Comparison of ENCODE assay signal across 10 cellular contexts in the genomic region with DNA sequence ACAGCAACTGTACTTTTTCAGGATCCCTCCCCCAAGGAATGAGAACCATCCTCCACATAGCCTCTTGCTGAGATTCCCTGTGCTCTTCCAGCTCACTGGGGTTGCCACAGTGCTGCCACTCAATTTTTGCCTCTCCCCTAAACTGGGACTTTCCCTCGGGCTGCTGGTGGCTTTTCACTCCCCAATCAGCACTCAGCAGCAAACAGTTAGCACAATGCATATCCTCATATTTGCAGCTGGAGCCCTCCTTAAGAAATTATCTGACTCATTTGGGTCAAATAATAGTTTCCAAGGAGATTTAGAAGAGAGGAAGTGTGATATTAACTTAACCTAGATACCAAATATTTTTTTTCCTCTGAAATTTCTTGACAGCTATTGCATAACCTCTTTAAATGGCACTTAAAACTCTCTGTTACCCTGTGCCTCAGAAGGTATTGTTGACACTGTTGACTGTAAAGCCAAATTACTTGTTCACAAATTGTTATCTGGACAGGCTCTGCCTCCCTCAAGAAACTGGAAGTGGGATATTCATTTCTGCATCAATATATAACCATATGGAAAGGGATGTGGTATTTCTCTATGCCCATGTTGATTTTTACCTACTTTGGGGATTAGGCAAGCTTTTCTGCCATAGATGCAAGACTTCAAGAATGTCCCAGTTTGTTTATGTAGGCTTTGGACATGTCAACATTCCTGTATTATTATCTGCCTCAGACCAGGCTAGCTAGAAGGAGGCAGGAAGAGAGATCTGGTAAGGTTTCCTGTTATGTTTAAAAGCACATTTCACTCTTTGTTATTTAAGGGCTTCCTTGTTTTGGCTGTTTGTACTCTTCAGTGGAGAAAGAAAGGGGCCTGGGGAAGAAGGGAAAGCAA. TPM values are rescaled to one million over a fixed set of nuclear protein-coding genes. Genes with fewer than 3 reads are reported as not detected.
DNase-seq lines count a peak whose midpoint lies in the region; FAIRE-seq and TF ChIP-seq lines count a peak whose summit lies in the region.
"Had no signal": no experiment of that assay in that cellular context is flagged by ENCODE, and none has a peak within 500 bp of the region (broad histone marks: within the 10 kb centered on the region; RNA-seq: fewer than 3 reads in every experiment).

No MANE protein-coding gene starts in this region.

- no peak overlapping the region for H3K4me3 Mint-ChIP-seq in mesothelial cell of epicardium
- H3K4me3 Mint-ChIP-seq: IgD-negative memory B cell had no signal

- DNase-seq in GM12865 (ENCODE audit: low read depth) (peak; percentile 33), H4 (ENCODE audit: low spot score) (peak; percentile 86), NOMO-1 (lab: John Stamatoyannopoulos, UW; ENCODE audit: unreplicated experiment in 2 of 2) (peak; percentile 57 to 71), bronchial epithelial cell (ENCODE audit: low read depth) (peak; percentile 72), mesothelial cell of epicardium (ENCODE audit: low spot score in 2 of 2, unreplicated experiment in 2 of 2) (no peak), frontal cortex (ENCODE audit: low spot score in 2 of 2) (no peak), HT-29 (ENCODE audit: low spot score) (no peak)
- no peak for DNase-seq in effector CD8-positive, alpha-beta T cell (lab: John Stamatoyannopoulos, UW)

- peak overlapping the region; percentile 86 for H3K27ac Mint-ChIP-seq in mesothelial cell of epicardium

- H3K36me3 ChIP-seq in bronchial epithelial cell (ENCODE audit: control insufficient read depth, insufficient read depth, low read length): no peaks in the 10 kb centered on the region

- no peaks in the 10 kb centered on the region for H3K27me3 Mint-ChIP-seq in mesothelial cell of epicardium (ENCODE audit: low read depth)
- H3K27me3 Mint-ChIP-seq: IgD-negative memory B cell had no signal

- TF ChIP-seq CTCF in GM12865 (IDR thresholded peaks at IDR 0.05; ENCODE audit: insufficient read depth, low read depth, low read length, missing control alignments) (no peak), bronchial epithelial cell (IDR thresholded peaks at IDR 0.05; ENCODE audit: insufficient read depth, low read length, severe bottlenecking) (no peak), mesothelial cell of epicardium (IDR thresholded peaks at IDR 0.05; ENCODE audit: unreplicated experiment) (no peak)

- H3K27me3 ChIP-seq in bronchial epithelial cell (ENCODE audit: control insufficient read depth, insufficient read depth, low read length): no peaks in the 10 kb centered on the region

- FAIRE-seq in bronchial epithelial cell (lab: Jason Lieb, UNC) (no peak), frontal cortex (lab: Jason Lieb, UNC) (no peak)
- FAIRE-seq: keratinocyte had no signal

- peaks cover 35% of the 10 kb centered on the region for H3K4me1 Mint-ChIP-seq in mesothelial cell of epicardium

- peaks cover 7% of the 10 kb centered on the region for H3K36me3 Mint-ChIP-seq in mesothelial cell of epicardium

- H3K9me3 Mint-ChIP-seq in mesothelial cell of epicardium: no peaks in the 10 kb centered on the region
- H3K9me3 Mint-ChIP-seq: IgD-negative memory B cell had no signal

- no peak overlapping the region for H3K4me3 ChIP-seq in GM12865 (ENCODE audit: low read depth, low read length)
- H3K4me3 ChIP-seq in bronchial epithelial cell (ENCODE audit: low read depth, low read length): no peak overlapping the region

RNA-seq across cellular contexts. Expression of a gene that starts 58.0 kb away (rescaled TPM):
- 43.8 and 76.4 TPM in 2 replicates for total RNA-seq in H4 (2014; rRNA removed; shearing (Covaris generic))
- total RNA-seq in bronchial epithelial cell (49.2 and 49.5 TPM in 2 replicates), mesothelial cell of epicardium (83.6 to 88.5 TPM (median 84.1 TPM) in 3 replicates), frontal cortex (198 TPM)
- total RNA-seq in HT-29 (2014; rRNA removed; shearing (Covaris generic)): 24.7 and 27.6 TPM in 2 replicates

Comparison
In these comparisons a context has a peak if more than half of its experiments do, and no peak if none do; other contexts are left out.
1. DNase-seq: peak in GM12865 (single experiment), H4 (single experiment), NOMO-1 (2 of 2) and bronchial epithelial cell (single experiment); none in mesothelial cell of epicardium (0 of 2), frontal cortex (0 of 2), effector CD8-positive, alpha-beta T cell (single experiment) and HT-29 (single experiment).